30 cellular contexts compared by ENCODE assay signal in the genomic region with DNA sequence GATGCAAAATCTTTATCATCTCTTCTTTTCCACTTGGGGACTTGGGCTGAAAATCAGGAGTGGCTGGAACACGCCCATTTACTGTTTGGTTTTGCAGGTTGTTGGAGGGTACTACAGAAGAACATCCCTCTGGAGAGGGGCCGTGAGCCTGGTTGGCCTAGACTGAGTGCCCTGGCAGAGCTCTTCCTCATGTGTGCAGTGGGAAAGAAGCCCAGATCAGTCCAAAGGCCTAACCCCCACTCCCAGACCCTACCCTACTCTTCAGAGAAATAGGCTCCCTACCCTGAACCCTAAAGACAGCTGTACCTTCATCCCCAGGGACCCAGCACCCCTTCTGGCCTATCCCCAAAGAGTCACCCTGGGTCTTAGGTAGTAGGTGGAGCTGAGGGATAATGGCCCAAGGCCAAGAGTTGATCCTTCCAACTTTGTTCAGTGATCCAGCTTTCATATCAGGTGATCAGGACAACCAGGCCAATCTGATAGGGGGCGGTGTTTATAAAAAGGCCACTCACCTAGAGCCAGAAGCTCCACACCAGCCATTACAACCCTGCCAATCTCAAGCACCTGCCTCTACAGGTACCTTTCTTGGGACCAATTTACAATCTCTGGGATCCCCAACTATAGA. TPM values are rescaled to one million over a fixed set of nuclear protein-coding genes. Genes with fewer than 3 reads are reported as not detected.
"Had no signal": no experiment of that assay in that cellular context is flagged by ENCODE, and none has a peak within 500 bp of the region (broad histone marks: within the 10 kb centered on the region; RNA-seq: fewer than 3 reads in every experiment).

A gene with protein sequence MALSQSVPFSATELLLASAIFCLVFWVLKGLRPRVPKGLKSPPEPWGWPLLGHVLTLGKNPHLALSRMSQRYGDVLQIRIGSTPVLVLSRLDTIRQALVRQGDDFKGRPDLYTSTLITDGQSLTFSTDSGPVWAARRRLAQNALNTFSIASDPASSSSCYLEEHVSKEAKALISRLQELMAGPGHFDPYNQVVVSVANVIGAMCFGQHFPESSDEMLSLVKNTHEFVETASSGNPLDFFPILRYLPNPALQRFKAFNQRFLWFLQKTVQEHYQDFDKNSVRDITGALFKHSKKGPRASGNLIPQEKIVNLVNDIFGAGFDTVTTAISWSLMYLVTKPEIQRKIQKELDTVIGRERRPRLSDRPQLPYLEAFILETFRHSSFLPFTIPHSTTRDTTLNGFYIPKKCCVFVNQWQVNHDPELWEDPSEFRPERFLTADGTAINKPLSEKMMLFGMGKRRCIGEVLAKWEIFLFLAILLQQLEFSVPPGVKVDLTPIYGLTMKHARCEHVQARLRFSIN (plus strand): TSS at position 524 of the 625 bp plus-strand sequence. CDS start 894 bp downstream, outside the sequence.

- H3K4me3 Mint-ChIP-seq: naive thymus-derived CD8-positive, alpha-beta T cell; stimulated activated naive B cell treated with anti-CD40 and anti-IgM and Interleukin-4, amounts not matched to agents 10 μg/mL and 1 μg/mL and 100 μg/mL, for 72 hours; stimulated activated naive CD8-positive, alpha-beta T cell treated with anti-CD3 and anti-CD28 coated beads, Interleukin-15, Interleukin-2, amounts not matched to agents 100 ng/mL and 50 ng/mL, for 24 hours; type B pancreatic cell had no signal

- H3K36me3 Mint-ChIP-seq: naive thymus-derived CD8-positive, alpha-beta T cell; stimulated activated naive B cell treated with anti-CD40 and anti-IgM and Interleukin-4, amounts not matched to agents 10 μg/mL and 1 μg/mL and 100 μg/mL, for 72 hours; type B pancreatic cell had no signal

- H3K27ac ChIP-seq: heart left ventricle, lower lobe of right lung, ovary, right atrium auricular region, skin epidermis, suprapubic skin, thoracic aorta, tibial artery, vagina had no signal

- H3K4me3 ChIP-seq: heart left ventricle, lower lobe of right lung, ovary, right atrium auricular region, skin epidermis, suprapubic skin, thoracic aorta, tibial artery, vagina had no signal

- H3K4me1 Mint-ChIP-seq: naive thymus-derived CD8-positive, alpha-beta T cell had no signal

- H3K4me1 ChIP-seq: heart left ventricle, lower lobe of right lung, right atrium auricular region, suprapubic skin, tibial artery, vagina had no signal

- H3K36me3 ChIP-seq: heart left ventricle, lower lobe of right lung, ovary, right atrium auricular region, suprapubic skin, thoracic aorta, tibial artery, vagina had no signal

- H3K9me3 ChIP-seq: heart left ventricle, lower lobe of right lung, ovary, right atrium auricular region, suprapubic skin, thoracic aorta, tibial artery, vagina had no signal

- H3K27me3 Mint-ChIP-seq: stimulated activated naive CD8-positive, alpha-beta T cell treated with anti-CD3 and anti-CD28 coated beads, Interleukin-15, Interleukin-2, amounts not matched to agents 100 ng/mL and 50 ng/mL, for 24 hours; type B pancreatic cell had no signal

- DNase-seq: heart left ventricle; hypothalamus; islet precursor cell; left ventricle myocardium superior; lower lobe of right lung; mammary epithelial cell; mesenchymal stem cell; naive thymus-derived CD8-positive, alpha-beta T cell; ovary; stimulated activated CD4-positive, alpha-beta T cell treated with anti-CD3 and anti-CD28 coated beads, Interleukin-12 subunit alpha, Interleukin-12 subunit beta, amount 100 ng/mL, for 4 hours; stimulated activated CD4-positive, alpha-beta T cell treated with anti-CD3 and anti-CD28 coated beads, Interleukin-15, amount 100 ng/mL, for 24 hours; stimulated activated CD4-positive, alpha-beta T cell treated with anti-CD3 and anti-CD28 coated beads, Interleukin-2, amount 100 ng/mL, for 24 hours; stimulated activated CD4-positive, alpha-beta T cell treated with anti-CD3 and anti-CD28 coated beads, Interleukin-4, amount 100 ng/mL, for 1 hour; stimulated activated naive B cell treated with anti-CD40 and anti-IgM and Interleukin-4, amounts not matched to agents 10 μg/mL and 1 μg/mL and 100 μg/mL, for 72 hours; tibial artery had no signal

- H3K27me3 ChIP-seq: heart left ventricle, ovary, right atrium auricular region, vagina had no signal

- H3K9me3 Mint-ChIP-seq: naive thymus-derived CD8-positive, alpha-beta T cell; stimulated activated naive B cell treated with anti-CD40 and anti-IgM and Interleukin-4, amounts not matched to agents 10 μg/mL and 1 μg/mL and 100 μg/mL, for 72 hours; stimulated activated naive CD8-positive, alpha-beta T cell treated with anti-CD3 and anti-CD28 coated beads, Interleukin-15, Interleukin-2, amounts not matched to agents 100 ng/mL and 50 ng/mL, for 24 hours; type B pancreatic cell had no signal

- H3K27ac Mint-ChIP-seq: naive thymus-derived CD8-positive, alpha-beta T cell; progenitor cell of endocrine pancreas; stimulated activated naive B cell treated with anti-CD40 and anti-IgM and Interleukin-4, amounts not matched to agents 10 μg/mL and 1 μg/mL and 100 μg/mL, for 72 hours; stimulated activated naive CD8-positive, alpha-beta T cell treated with anti-CD3 and anti-CD28 coated beads, Interleukin-15, Interleukin-2, amounts not matched to agents 100 ng/mL and 50 ng/mL, for 24 hours; type B pancreatic cell had no signal

- ATAC-seq: left ventricle myocardium superior; lower lobe of right lung; naive thymus-derived CD8-positive, alpha-beta T cell; sciatic nerve; stimulated activated naive B cell treated with anti-CD40 and anti-IgM and Interleukin-4, amounts not matched to agents 10 μg/mL and 1 μg/mL and 100 μg/mL, for 72 hours had no signal

RNA-seq across cellular contexts. Expression of the gene that starts here (rescaled TPM):
- total RNA-seq: heart left ventricle; kidney epithelial cell; left ventricle myocardium superior; lower lobe of right lung; mammary epithelial cell; naive thymus-derived CD8-positive, alpha-beta T cell; progenitor cell of endocrine pancreas; pulmonary artery endothelial cell; renal cortical epithelial cell; right atrium auricular region; sciatic nerve; subcutaneous adipose tissue; suprapubic skin; thoracic aorta; urinary bladder; vagina had no signal
- polyA plus RNA-seq: heart left ventricle; mammary epithelial cell; naive thymus-derived CD8-positive, alpha-beta T cell; neural cell; ovary; urinary bladder had no signal
